Comparison of ENCODE assay signal across 1 cellular context in genomic region chr10:68810830-68811229, GRCh38. TPM values are rescaled to one million over a fixed set of nuclear protein-coding genes. Genes with fewer than 3 reads are reported as not detected.
"Had no signal": no experiment of that assay in that cellular context is flagged by ENCODE, and none has a peak within 500 bp of the region (broad histone marks: within the 10 kb centered on the region; RNA-seq: fewer than 3 reads in every experiment).

No MANE protein-coding gene starts in this region.

RNA-seq across cellular contexts. Expression of gene STOX1, which starts 16.5 kb away (rescaled TPM):
- polyA plus RNA-seq: aorta had no signal
